Comparison of ENCODE assay signal across 11 cellular contexts in genomic region chr2:109174214-109174613, GRCh38. TPM values are rescaled to one million over a fixed set of nuclear protein-coding genes. Genes with fewer than 3 reads are reported as not detected.
DNase-seq lines count a peak whose midpoint lies in the region; ATAC-seq and TF ChIP-seq lines count a peak whose summit lies in the region.
"Had no signal": no experiment of that assay in that cellular context is flagged by ENCODE, and none has a peak within 500 bp of the region (broad histone marks: within the 10 kb centered on the region; RNA-seq: fewer than 3 reads in every experiment).

No MANE protein-coding gene starts in this region.

- H3K9me3 ChIP-seq in CD4-positive, alpha-beta T cell (ENCODE audit: control insufficient read depth, low read length) = peaks cover 5% of the 10 kb centered on the region
- H3K9me3 ChIP-seq in PC-3 (ENCODE audit: low read length) (no peaks in the 10 kb centered on the region), T-helper 17 cell (ENCODE audit: control insufficient read depth, low read length, poor library complexity, severe bottlenecking) (peaks cover under 1% of the 10 kb centered on the region)

- H3K4me3 ChIP-seq in PC-3 (ENCODE audit: low read length) (no peak overlapping the region), fibroblast of villous mesenchyme (ENCODE audit: low read depth, low read length) (no peak overlapping the region), rectal smooth muscle tissue (ENCODE audit: low read length) (peak overlapping the region; percentile 7)

- H3K9me2 ChIP-seq in PC-3 (replicated peaks; ENCODE audit: low read length) = no peaks in the 10 kb centered on the region

- H3K4me2 ChIP-seq in PC-3 (ENCODE audit: low read length) = peak overlapping the region; percentile 36; the same call in 1 of the 2 replicates

- H3K36me3 Mint-ChIP-seq in CD4-positive, alpha-beta T cell (ENCODE audit: low read depth) = no peaks in the 10 kb centered on the region
- H3K36me3 Mint-ChIP-seq in T-helper 17 cell (ENCODE audit: low read depth) = peaks cover 2% of the 10 kb centered on the region

- H3K9me3 Mint-ChIP-seq in CD4-positive, alpha-beta T cell = peaks cover 4% of the 10 kb centered on the region

- POLR2A ChIA-PET in CD4-positive, alpha-beta T cell (lab: Charles Lee) = interaction anchor here (1.1 kb wide), 1 partner anchor 21 kb away, joined by 3 read pairs; no protein-coding TSS in a partner anchor
- POLR2A ChIA-PET in PC-3 (lab: Charles Lee; ENCODE audit: unreplicated experiment) = no interaction called here

- no peak overlapping the region for H2AFZ ChIP-seq in PC-3 (ENCODE audit: low read length)

- peaks cover 11% of the 10 kb centered on the region for H3F3A ChIP-seq in PC-3 (ENCODE audit: low read length, unreplicated experiment)

- intact Hi-C loops in CD4-positive, alpha-beta T cell (cut with DNase I, micrococcal nuclease) = loop anchor here in 1 of 2 experiments (5.0 kb wide), 1 partner anchor 38 kb away; no protein-coding TSS in a partner anchor
- intact Hi-C loops in PC-3 (cut with micrococcal nuclease) = loop anchor here (2.0 kb wide), 1 partner anchor 159 kb away; no protein-coding TSS in a partner anchor

- H3K27ac Mint-ChIP-seq in CD4-positive, alpha-beta T cell = peak overlapping the region; percentile 25
- H3K27ac Mint-ChIP-seq in T-helper 17 cell = no peak overlapping the region
- H3K27ac Mint-ChIP-seq: activated B cell treated with CpG ODN at 0.5 μM for 24 hours had no signal

- BruUV-seq in PC-3 (replicated peaks; lab: Mats Ljungman, UMichigan) = no TSS peak

- H3K27ac ChIP-seq in CD4-positive, alpha-beta T cell (ENCODE audit: low read depth, low read length) = no peak overlapping the region
- peak overlapping the region; percentile 78 for H3K27ac ChIP-seq in PC-3 (ENCODE audit: low read length)
- H3K27ac ChIP-seq in rectal smooth muscle tissue (ENCODE audit: low read depth, low read length) = peak overlapping the region; percentile 90
- H3K27ac ChIP-seq: epithelial cell of prostate had no signal

- H3K79me2 ChIP-seq in PC-3 (ENCODE audit: low read length) = peaks cover 80% of the 10 kb centered on the region

- no peak for TF ChIP-seq CTCF in CD4-positive, alpha-beta T cell (IDR thresholded peaks at IDR 0.05)
- TF ChIP-seq CTCF in PC-3 (conservative IDR thresholded peaks at IDR 0.05; ENCODE audit: low read depth, low read length) = no peak
- TF ChIP-seq CTCF in fibroblast of villous mesenchyme (IDR thresholded peaks at IDR 0.05; ENCODE audit: insufficient read depth, low read depth, low read length) = no peak

- H3K27me3 Mint-ChIP-seq in CD4-positive, alpha-beta T cell = no peaks in the 10 kb centered on the region
- peaks cover 40% of the 10 kb centered on the region for H3K27me3 Mint-ChIP-seq in T-helper 17 cell

- H3K36me3 ChIP-seq in PC-3 (ENCODE audit: low read depth, low read length) (no peaks in the 10 kb centered on the region), rectal smooth muscle tissue (ENCODE audit: control insufficient read depth, insufficient read depth, low read length) (no peaks in the 10 kb centered on the region)

- H3K4me1 Mint-ChIP-seq in CD4-positive, alpha-beta T cell (ENCODE audit: low read depth) = peaks cover 33% of the 10 kb centered on the region
- peaks cover 2% of the 10 kb centered on the region for H3K4me1 Mint-ChIP-seq in T-helper 17 cell

- H4K20me1 ChIP-seq in PC-3 (ENCODE audit: low read length) = no peaks in the 10 kb centered on the region

- ATAC-seq in CD4-positive, alpha-beta T cell (ENCODE audit: poor library complexity) = peak; percentile 87
- ATAC-seq in PC-3 (no peak), HG02642 (IDR thresholded peaks at IDR 0.05; ENCODE audit: poor library complexity, unreplicated experiment) (no peak), T-helper 17 cell (no peak), GM18498 (IDR thresholded peaks at IDR 0.05; ENCODE audit: unreplicated experiment) (no peak)

- peak in 2 of 10 experiments; percentile 18 to 26 for DNase-seq in CD4-positive, alpha-beta T cell
- DNase-seq in PC-3 = no peak
- DNase-seq in fibroblast of villous mesenchyme (ENCODE audit: low read depth) = peak; percentile 27
- no peak for DNase-seq in T-helper 17 cell
- no peak for DNase-seq in HuH-7 (ENCODE audit: low spot score)
- DNase-seq: activated B cell treated with CpG ODN at 0.5 μM for 24 hours; activated naive CD4-positive, alpha-beta T cell had no signal

- H3K4me1 ChIP-seq in PC-3 (ENCODE audit: insufficient read depth, low read length) (peaks cover 61% of the 10 kb centered on the region), rectal smooth muscle tissue (ENCODE audit: control insufficient read depth, insufficient read depth, low read length) (peaks cover 46% of the 10 kb centered on the region)

- no peaks in the 10 kb centered on the region for H3K27me3 ChIP-seq in CD4-positive, alpha-beta T cell (ENCODE audit: control insufficient read depth, insufficient read depth, low read length)
- no peaks in the 10 kb centered on the region for H3K27me3 ChIP-seq in PC-3 (ENCODE audit: low read length)
- no peaks in the 10 kb centered on the region for H3K27me3 ChIP-seq in rectal smooth muscle tissue (ENCODE audit: control insufficient read depth, insufficient read depth, low read length)

- H3K9ac ChIP-seq in PC-3 (ENCODE audit: low read length) = peak overlapping the region; percentile 18; the same call in 1 of the 2 replicates
- H3K9ac ChIP-seq in rectal smooth muscle tissue (ENCODE audit: low read length) = no peak overlapping the region

- CTCF ChIA-PET in CD4-positive, alpha-beta T cell (lab: Charles Lee) = no interaction called here
- CTCF ChIA-PET in PC-3 (lab: Charles Lee) = no interaction called here

- no peak overlapping the region for H3K4me3 Mint-ChIP-seq in CD4-positive, alpha-beta T cell
- no peak overlapping the region for H3K4me3 Mint-ChIP-seq in T-helper 17 cell
- H3K4me3 Mint-ChIP-seq: activated B cell treated with CpG ODN at 0.5 μM for 24 hours had no signal

RNA-seq across cellular contexts. Expression of gene SH3RF3, which starts 45.2 kb away (rescaled TPM):
- total RNA-seq in CD4-positive, alpha-beta T cell = 1 to 10 TPM; 5.2 to 5.9 TPM
- total RNA-seq in PC-3 (2014; rRNA removed) (11.7 and 16.3 TPM in 2 replicates), fibroblast of villous mesenchyme (11.9 and 13.4 TPM in 2 replicates), T-helper 17 cell (under 1 TPM; 0.16 to 0.27 TPM)
